8 cellular contexts compared by ENCODE assay signal in the genomic region with DNA sequence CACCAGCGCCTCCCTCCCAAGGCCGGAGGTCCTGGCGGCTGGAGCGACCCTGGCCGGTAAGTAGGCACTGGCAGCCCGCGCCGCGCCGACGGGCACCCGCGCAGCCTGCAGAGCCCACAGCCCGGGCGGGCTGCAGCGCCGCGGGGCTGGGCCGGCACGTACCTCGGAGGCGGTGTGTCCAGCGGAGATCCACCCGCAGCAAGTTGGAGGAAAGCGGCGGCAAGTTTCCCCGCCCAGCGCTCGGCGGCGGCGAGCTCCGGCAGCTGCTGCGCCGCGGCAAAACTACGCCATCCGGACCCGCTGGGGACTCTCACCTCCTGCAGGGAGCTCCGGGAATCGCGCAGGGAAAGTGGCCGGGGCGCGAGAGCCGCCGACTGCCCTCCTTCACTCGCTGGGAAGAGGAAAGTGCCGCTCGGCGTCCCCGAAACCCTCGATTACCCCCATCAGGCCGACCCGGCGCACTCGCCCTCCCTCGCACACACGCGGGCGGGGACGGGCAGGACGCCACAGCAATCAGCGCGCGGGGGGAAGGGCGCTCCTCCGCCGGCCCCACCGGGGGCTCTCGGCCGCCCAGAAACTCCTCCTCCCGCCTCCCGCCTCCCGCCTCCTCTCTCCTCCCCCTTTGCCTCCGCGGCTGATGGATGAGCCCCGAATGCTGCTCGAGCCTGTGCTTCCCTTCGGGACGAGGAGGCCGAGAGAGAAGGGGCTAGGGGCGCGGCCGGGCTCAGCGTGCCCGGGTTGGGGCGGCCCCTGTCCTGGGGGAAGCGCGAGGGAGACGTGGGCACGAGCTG. TPM values are rescaled to one million over a fixed set of nuclear protein-coding genes. Genes with fewer than 3 reads are reported as not detected.
DNase-seq lines count a peak whose midpoint lies in the region; ATAC-seq and TF ChIP-seq lines count a peak whose summit lies in the region.

TGFBR3 (minus strand) TSS at position 436 of the 791 bp plus-strand sequence. CDS start 24,620 bp downstream, outside the sequence.

- peak within 1 kb of the TSS; percentile 90 for H3K23ac ChIP-seq in IMR-90 (ENCODE audit: low read depth, low read length)

- H4K8ac ChIP-seq in IMR-90 (ENCODE audit: low read depth in 2 of 2, low read length in 2 of 2), result peak within 1 kb of the TSS; percentile 76 to 78

- peak; percentile 62 for TF ChIP-seq RAD21 in IMR-90 (IDR thresholded peaks at IDR 0.05; ENCODE audit: low read length)

- H2BK120ac ChIP-seq in IMR-90 (ENCODE audit: low read depth, low read length), result peak within 1 kb of the TSS; percentile 96

- peak within 1 kb of the TSS; percentile 93 for H3K9ac ChIP-seq in IMR-90 (ENCODE audit: low read depth, low read length)

- H3K4me1 ChIP-seq in IMR-90 (ENCODE audit: control insufficient read depth, insufficient read depth, low read length) (peaks cover 7% of the 10 kb centered on the region), SJCRH30 (no peaks in the 10 kb centered on the region), foreskin keratinocyte (peaks cover 5% of the 10 kb centered on the region), neuron (ENCODE audit: insufficient read depth, low read length) (peaks cover 9% of the 10 kb centered on the region)

- ATAC-seq in GM21526 (IDR thresholded peaks at IDR 0.05; ENCODE audit: low FRiP score, unreplicated experiment) (peak; percentile 72), IMR-90 (ENCODE audit: low read depth) (peak; percentile 93), foreskin keratinocyte (peak; percentile 82)

- H3K9me1 ChIP-seq in IMR-90 (ENCODE audit: insufficient read depth, low read length), result no peaks in the 10 kb centered on the region

- intact Hi-C loops in IMR-90 (cut with micrococcal nuclease), result loop anchor here (1.0 to 5.0 kb wide), 5 partner anchors 39 to 359 kb away; no protein-coding TSS in a partner anchor

- dilution Hi-C loops in IMR-90 (cut with HindIII; ENCODE audit: low sequenced_read_pairs, unreplicated experiment), result no loop called here

- peaks cover 11 to 14% of the 10 kb centered on the region in 2 experiments for H3K79me1 ChIP-seq in IMR-90 (ENCODE audit: low read depth in 1 of 2, low read length in 2 of 2)

- peak within 1 kb of the TSS; percentile 94 for H2AK9ac ChIP-seq in IMR-90 (replicated peaks; ENCODE audit: low read depth, low read length, poor library complexity)

- H3K9me3 ChIP-seq in IMR-90 (ENCODE audit: control insufficient read depth, insufficient read depth, low read length) (no peaks in the 10 kb centered on the region), SJCRH30 (replicated peaks) (no peaks in the 10 kb centered on the region), neuron (ENCODE audit: low read length) (no peaks in the 10 kb centered on the region)

- POLR2A ChIA-PET in IMR-90 (lab: Charles Lee; ENCODE audit: unreplicated experiment), result interaction anchor here (0.5 to 0.6 kb wide), 2 partner anchors 122 to 382 kb away, joined by 5 to 12 read pairs; no protein-coding TSS in a partner anchor

- H4K20me1 ChIP-seq in IMR-90 (ENCODE audit: insufficient read depth, low read length), result peaks cover 2% of the 10 kb centered on the region

- TF ChIP-seq CTCF in IMR-90 (conservative IDR thresholded peaks at IDR 0.05; ENCODE audit: low read depth, low read length), result peak; percentile 59
- TF ChIP-seq CTCF in foreskin keratinocyte (conservative IDR thresholded peaks at IDR 0.05), result peak; percentile 74

- H3K36me3 ChIP-seq in IMR-90 (ENCODE audit: control insufficient read depth, insufficient read depth, low read length) (no peaks in the 10 kb centered on the region), SJCRH30 (no peaks in the 10 kb centered on the region), neuron (ENCODE audit: insufficient read depth, low read length) (no peaks in the 10 kb centered on the region)

- H4K5ac ChIP-seq in IMR-90 (ENCODE audit: low read depth, low read length), result peak within 1 kb of the TSS; percentile 23

- H3K27ac ChIP-seq in IMR-90 (ENCODE audit: insufficient read depth, low read length) (peak within 1 kb of the TSS; percentile 78), SJCRH30 (peak within 1 kb of the TSS; percentile 54), foreskin keratinocyte (peak within 1 kb of the TSS; percentile 27)

- peak within 1 kb of the TSS; percentile 72 for H4K91ac ChIP-seq in IMR-90 (ENCODE audit: insufficient read depth, low read depth, low read length)

- H3K4me2 ChIP-seq in IMR-90 (ENCODE audit: low read depth, low read length), result peak within 1 kb of the TSS; percentile 98

- H2BK15ac ChIP-seq in IMR-90 (ENCODE audit: low read depth, low read length), result peak within 1 kb of the TSS; percentile 61; the same call in 2 of the 3 replicates

- H2AK5ac ChIP-seq in IMR-90 (ENCODE audit: low read depth, low read length), result peak within 1 kb of the TSS; percentile 87

- no TSS peak for BruUV-seq in IMR-90 (replicated peaks; lab: Mats Ljungman, UMichigan)

- peak; percentile 93 for DNase-seq in DMS 273 (lab: John Stamatoyannopoulos, UW; ENCODE audit: unreplicated experiment)
- DNase-seq in IMR-90, result peak; percentile 90
- DNase-seq in SJCRH30, result peak; percentile 87 to 89
- peak; percentile 21 to 67 (median 38) for DNase-seq in activated naive CD4-positive, alpha-beta T cell (lab: John Stamatoyannopoulos, UW)
- DNase-seq in foreskin keratinocyte, result peak; percentile 40 to 66
- DNase-seq in stromal cell of bone marrow (ENCODE audit: low read depth), result peak; percentile 90

- peak within 1 kb of the TSS; percentile 51 for H2BK20ac ChIP-seq in IMR-90 (ENCODE audit: low read depth, low read length)

- peak; percentile 73 for TF ChIP-seq POLR2A in IMR-90 (IDR thresholded peaks at IDR 0.05; ENCODE audit: low read depth, low read length)

- H3K27me3 ChIP-seq in IMR-90 (ENCODE audit: control insufficient read depth, insufficient read depth, low read length) (no peaks in the 10 kb centered on the region), SJCRH30 (no peaks in the 10 kb centered on the region), foreskin keratinocyte (peaks cover 10% of the 10 kb centered on the region), neuron (ENCODE audit: insufficient read depth, low read length) (no peaks in the 10 kb centered on the region)

- 0% methylated on average over 47 of the region's 92 CpGs; no CpG with 5 or more reads in 1 of the 2 experiments for WGBS in IMR-90 (ENCODE audit: extremely low coverage in 2 of 2, insufficient read length in 1 of 2), 2 experiments

- in situ Hi-C loops in IMR-90 (cut with MboI; ENCODE audit: low sequenced_read_pairs), result loop anchor here (10.0 kb wide), 1 partner anchor 151 kb away; no protein-coding TSS in a partner anchor

- peak within 1 kb of the TSS; percentile 63 for H2BK5ac ChIP-seq in IMR-90 (ENCODE audit: low read depth, low read length, poor library complexity, severe bottlenecking)

- peak within 1 kb of the TSS; percentile 86 for H3K4ac ChIP-seq in IMR-90 (ENCODE audit: low read depth, low read length)

- H3K18ac ChIP-seq in IMR-90 (ENCODE audit: low read depth, low read length), result peak within 1 kb of the TSS; percentile 54

- H3K14ac ChIP-seq in IMR-90 (replicated peaks; ENCODE audit: low read depth, low read length), result peak within 1 kb of the TSS; percentile 78

- CTCF ChIA-PET in IMR-90 (lab: Yijun Ruan, JAX), result interaction anchor here (0.6 to 1.2 kb wide), 4 partner anchors 15 to 357 kb away, joined by 3 read pairs; no protein-coding TSS in a partner anchor

- H3K4me3 ChIP-seq in IMR-90 (ENCODE audit: insufficient read depth, low read depth, low read length) (peak within 1 kb of the TSS; percentile 90), SJCRH30 (peak within 1 kb of the TSS; percentile 83), neuron (ENCODE audit: low read length) (peak within 1 kb of the TSS; percentile 81)

- peak within 1 kb of the TSS; percentile 75 for H3K56ac ChIP-seq in IMR-90 (ENCODE audit: extremely low read depth, insufficient read depth, low read length)

- H2AFZ ChIP-seq in IMR-90 (replicated peaks; ENCODE audit: low read length, poor library complexity), result peak within 1 kb of the TSS; percentile 98
- H2AFZ ChIP-seq in neuron (ENCODE audit: low read depth, low read length), result peak within 1 kb of the TSS; percentile 87

TF ChIP-seq in IMR-90, 13 proteins besides CTCF, POLR2A, EP300 and RAD21:
- TF ChIP-seq FOS (IDR thresholded peaks at IDR 0.05; ENCODE audit: low read depth, low read length) (no peak), CEBPB (IDR thresholded peaks at IDR 0.05; ENCODE audit: low read depth, low read length) (no peak), SMC3 (IDR thresholded peaks at IDR 0.05; ENCODE audit: low read depth, low read length) (peak; percentile 52), CHD1 (IDR thresholded peaks at IDR 0.05; ENCODE audit: low read depth, low read length) (no peak), MAZ (IDR thresholded peaks at IDR 0.05; ENCODE audit: borderline replicate concordance, low read depth, low read length) (peak; percentile 97)
- TF ChIP-seq, protein P1, sequence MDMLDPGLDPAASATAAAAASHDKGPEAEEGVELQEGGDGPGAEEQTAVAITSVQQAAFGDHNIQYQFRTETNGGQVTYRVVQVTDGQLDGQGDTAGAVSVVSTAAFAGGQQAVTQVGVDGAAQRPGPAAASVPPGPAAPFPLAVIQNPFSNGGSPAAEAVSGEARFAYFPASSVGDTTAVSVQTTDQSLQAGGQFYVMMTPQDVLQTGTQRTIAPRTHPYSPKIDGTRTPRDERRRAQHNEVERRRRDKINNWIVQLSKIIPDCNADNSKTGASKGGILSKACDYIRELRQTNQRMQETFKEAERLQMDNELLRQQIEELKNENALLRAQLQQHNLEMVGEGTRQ (IDR thresholded peaks at IDR 0.05; ENCODE audit: low read depth, low read length), result 0 out of 2 replicates have a peak, but pooled peaks have one; percentile 1

RNA-seq across cellular contexts. Expression of gene TGFBR3, which starts in this region (rescaled TPM):
- total RNA-seq in IMR-90 (2012; rRNA removed), result 8.3 and 11.3 TPM in 2 replicates
- 3.0 and 4.0 TPM in 2 replicates for polyA plus RNA-seq in IMR-90 (2012; rRNA removed)
- 2.6 and 2.7 TPM in 2 replicates for polyA plus RNA-seq in IMR-90 (2012; cell fraction: cytosol; rRNA removed)
- 2.5 and 8.0 TPM in 2 replicates for polyA plus RNA-seq in IMR-90 (2012; cell fraction: nucleus; rRNA removed; ENCODE audit: low replicate concordance)
- 7.7 and 10.1 TPM in 2 replicates for total RNA-seq in SJCRH30 (2014; rRNA removed; shearing (Covaris generic))
- 1.6 and 2.9 TPM in 2 replicates for total RNA-seq in foreskin keratinocyte
- 0.27 and 0.54 TPM in 2 replicates for polyA plus RNA-seq in foreskin keratinocyte

Comparison
In these comparisons a context has a peak if more than half of its experiments do, and no peak if none do; other contexts are left out.
1. Peak in every context shown above with its lines: DNase-seq, ATAC-seq, H3K4me3 ChIP-seq and H3K27ac ChIP-seq.
2. DNase-seq: peak in every context shown above with its lines; median percentile 93 in DMS 273; 90 in IMR-90; 90 in stromal cell of bone marrow; 88 in SJCRH30; 53 in foreskin keratinocyte; 38 in activated naive CD4-positive, alpha-beta T cell.
3. H3K27ac ChIP-seq: peak in every context shown above with its lines; median percentile 78 in IMR-90; 54 in SJCRH30; 27 in foreskin keratinocyte.